8 cellular contexts compared by ENCODE assay signal in the genomic region with DNA sequence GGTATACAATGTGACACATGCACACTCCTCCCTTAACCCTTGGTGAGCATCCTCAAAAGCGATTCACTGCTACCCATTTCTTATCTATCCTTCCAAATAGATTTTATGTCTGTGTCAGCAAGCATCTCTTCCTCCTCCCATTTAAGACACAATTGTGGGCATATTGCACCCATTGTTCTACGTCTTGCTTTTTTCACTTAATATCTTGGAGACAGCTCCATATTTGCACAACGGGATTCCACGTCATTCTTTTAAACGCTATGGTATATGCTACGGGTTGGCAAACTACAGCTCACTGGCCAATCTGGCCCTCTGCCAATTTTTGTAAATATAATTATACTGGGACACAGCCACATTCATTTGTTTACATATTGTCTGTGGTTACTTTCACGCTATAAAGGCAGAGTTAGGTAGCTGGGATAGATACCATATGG.
DNase-seq lines count a peak whose midpoint lies in the region; ATAC-seq and TF ChIP-seq lines count a peak whose summit lies in the region.

No MANE protein-coding gene starts in this region.

- H3K27me3 ChIP-seq in thoracic aorta (replicated peaks; ENCODE audit: insufficient read depth), result no peaks in the 10 kb centered on the region

- no peak for ATAC-seq in thoracic aorta (ENCODE audit: insufficient number of reproducible peaks, low FRiP score, low read depth)

- no peaks in the 10 kb centered on the region for H3K9me3 ChIP-seq in thoracic aorta

- H3K4me3 ChIP-seq in AG10803 (ENCODE audit: low read length) (peak overlapping the region; percentile 34), fibroblast of the aortic adventitia (ENCODE audit: low read depth, low read length) (peak overlapping the region; percentile 42), thoracic aorta (peak overlapping the region; percentile 59)

- H3K4me1 ChIP-seq in thoracic aorta (ENCODE audit: control insufficient read depth in 1 of 2, low read depth in 2 of 2), result peaks cover 62 to 99% of the 10 kb centered on the region in 2 donors

- DNase-seq in AG10803 (ENCODE audit: low read depth) (peak; percentile 57), HT1080 (ENCODE audit: low read depth) (peak; percentile 64), SKM-1 (lab: John Stamatoyannopoulos, UW; ENCODE audit: unreplicated experiment) (peak; percentile 55), fibroblast of the aortic adventitia (ENCODE audit: low read depth) (peak; percentile 60), thoracic aorta (ENCODE audit: low spot score) (no peak), germinal center (ENCODE audit: low spot score) (no peak)
- no peak for DNase-seq in stimulated activated CD4-positive, alpha-beta T cell treated with anti-CD3 and anti-CD28 coated beads, Interleukin-1b, Interleukin-23, amount 100 ng/mL, for 48 hours
- no peak for DNase-seq in activated CD8-positive, alpha-beta memory T cell treated with anti-CD3 and anti-CD28 coated beads, Interleukin-2, amount 50 U/mL, for 48 hours

- H3K36me3 ChIP-seq in thoracic aorta, result no peaks in the 10 kb centered on the region

- no peak for TF ChIP-seq CTCF in AG10803 (conservative IDR thresholded peaks at IDR 0.05; ENCODE audit: low read length)
- TF ChIP-seq CTCF in fibroblast of the aortic adventitia (IDR thresholded peaks at IDR 0.05; ENCODE audit: insufficient read depth, low read length), result no peak
- TF ChIP-seq CTCF in thoracic aorta (IDR thresholded peaks at IDR 0.05), result no peak

- H3K27ac ChIP-seq in thoracic aorta, result peak overlapping the region; percentile 96 to 99

Comparison
In these comparisons a context has a peak if more than half of its experiments do, and no peak if none do; other contexts are left out.
1. DNase-seq: peak in AG10803 (single experiment), HT1080 (single experiment), SKM-1 (single experiment) and fibroblast of the aortic adventitia (single experiment); none in thoracic aorta (single experiment), stimulated activated CD4-positive, alpha-beta T cell treated with anti-CD3 and anti-CD28 coated beads, Interleukin-1b, Interleukin-23, amount 100 ng/mL, for 48 hours (single experiment), activated CD8-positive, alpha-beta memory T cell treated with anti-CD3 and anti-CD28 coated beads, Interleukin-2, amount 50 U/mL, for 48 hours (single experiment) and germinal center (single experiment).
2. Peak in every context shown above with its lines, with median percentiles within 50 percentile points of each other: H3K4me3 ChIP-seq.